ENCODE assay signal across 1 cellular context in genomic region chr3:187918081-187918644, GRCh38.
TF ChIP-seq lines count a peak whose summit lies in the region.

No MANE protein-coding gene starts in this region.

TF ChIP-seq in H1, 55 proteins besides CTCF, POLR2A, EP300 and RAD21 (continued from another document):
- no peak for TF ChIP-seq RBBP5 (IDR thresholded peaks at IDR 0.05; ENCODE audit: borderline replicate concordance, low read depth, low read length)
- no peak for TF ChIP-seq GABPA (IDR thresholded peaks at IDR 0.05; ENCODE audit: borderline replicate concordance, insufficient read depth, low read length)
TF ChIP-seq in H1: peak in this region for 0.
